ENCODE assay signal across 16 cellular contexts in the genomic region with DNA sequence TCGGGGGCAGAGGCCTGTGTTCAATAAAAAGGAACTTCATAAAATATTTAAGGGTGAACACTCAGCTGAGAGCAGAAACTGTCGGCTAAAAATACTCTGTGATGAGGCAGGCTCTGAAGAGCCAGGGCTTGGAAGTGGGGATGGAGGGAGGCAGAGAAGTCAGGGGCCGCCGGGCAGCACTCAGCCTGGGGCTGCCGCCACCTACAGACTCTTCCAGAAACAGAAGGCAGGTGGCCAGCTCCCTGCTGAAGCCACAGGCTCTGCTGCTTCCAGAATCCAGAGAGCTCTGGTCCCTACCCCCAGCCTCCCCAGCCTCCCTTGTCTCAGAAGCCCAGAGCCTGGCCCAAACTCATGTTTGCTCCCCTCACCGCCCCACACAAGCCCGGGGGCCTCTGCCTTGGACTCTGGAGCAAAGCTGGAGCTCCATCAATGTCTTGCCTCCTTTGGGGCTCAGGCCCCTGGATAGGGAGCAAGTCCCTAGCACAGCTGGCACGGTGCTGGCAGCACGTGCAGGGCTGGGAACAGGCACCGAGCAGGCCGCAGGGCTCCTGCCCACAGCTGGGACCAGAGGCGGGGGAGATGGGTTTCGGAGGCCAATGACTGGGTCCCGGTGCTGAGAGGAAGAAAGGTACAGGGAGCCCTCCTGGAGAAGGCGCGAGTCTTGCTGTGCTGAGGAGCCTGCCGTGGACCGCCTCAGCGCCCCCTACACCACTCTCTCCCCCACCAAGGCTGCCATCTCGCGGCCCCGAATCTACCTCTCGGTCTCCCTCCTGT. TPM values are rescaled to one million over a fixed set of nuclear protein-coding genes. Genes with fewer than 3 reads are reported as not detected.
DNase-seq lines count a peak whose midpoint lies in the region; ATAC-seq and TF ChIP-seq lines count a peak whose summit lies in the region.
"Had no signal": no experiment of that assay in that cellular context is flagged by ENCODE, and none has a peak within 500 bp of the region (broad histone marks: within the 10 kb centered on the region; RNA-seq: fewer than 3 reads in every experiment).

No MANE protein-coding gene starts in this region.

- H2AFZ ChIP-seq in trophoblast cell (ENCODE audit: insufficient read depth, low read length, poor library complexity), result no peak overlapping the region

- in situ Hi-C loops in Panc1 (cut with HindIII; ENCODE audit: low pct_unique_long_range_greater_than_20kb, low sequenced_read_pairs), result no loop called here
- in situ Hi-C loops in ACHN (cut with HindIII; ENCODE audit: low pct_ligation_motif_present, low pct_unique_long_range_greater_than_20kb, low sequenced_read_pairs), result no loop called here

- WGBS in trophoblast cell (ENCODE audit: extremely low coverage, insufficient coverage, insufficient read length), result no CpG with 5 or more reads among the region's 23 CpGs

- no peak overlapping the region for H3K4me3 Mint-ChIP-seq in glutamatergic neuron (ENCODE audit: unreplicated experiment)
- H3K4me3 Mint-ChIP-seq in effector memory CD8-positive, alpha-beta T cell, result no peak overlapping the region
- H3K4me3 Mint-ChIP-seq: HFFc6, naive B cell had no signal

- no peak overlapping the region for H2AK5ac ChIP-seq in trophoblast cell (ENCODE audit: low read length)

- POLR2A ChIA-PET in HEK293 (lab: Yijun Ruan, JAX), result interaction anchor here (0.6 kb wide), 1 partner anchor 660 kb away, joined by 4 read pairs; no protein-coding TSS in a partner anchor
- POLR2A ChIA-PET in Panc1 (lab: Charles Lee), result no interaction called here

- H3K4me2 ChIP-seq in trophoblast cell (ENCODE audit: low read length), result no peak overlapping the region

- H3K4me1 ChIP-seq in HEK293 (ENCODE audit: control insufficient read depth, insufficient read depth, low read length), result no peaks in the 10 kb centered on the region
- peaks cover 8% of the 10 kb centered on the region for H3K4me1 ChIP-seq in Panc1 (ENCODE audit: control insufficient read depth, insufficient read depth, low read length)
- H3K4me1 ChIP-seq in trophoblast cell (ENCODE audit: control insufficient read depth in 1 of 2, insufficient read depth in 2 of 2, low read length in 2 of 2), result peaks cover 0 to 4% of the 10 kb centered on the region in 2 experiments
- H3K4me1 ChIP-seq: esophagus muscularis mucosa had no signal

- 0 out of 2 replicates have a peak, but pooled peaks have one; percentile 12 for ATAC-seq in Panc1
- no peak for ATAC-seq in HG03039 (IDR thresholded peaks at IDR 0.05; ENCODE audit: unreplicated experiment)
- ATAC-seq in effector memory CD8-positive, alpha-beta T cell (replicated peaks), result no peak
- ATAC-seq: activated naive CD4-positive, alpha-beta T cell treated with anti-CD3 and anti-CD28 coated beads, Interleukin-2, amount 50 U/mL, for 72 hours had no signal

- no peak overlapping the region for H3K14ac ChIP-seq in trophoblast cell (ENCODE audit: low read length)

- peaks cover 4% of the 10 kb centered on the region for H3K9me3 Mint-ChIP-seq in glutamatergic neuron (ENCODE audit: unreplicated experiment)
- H3K9me3 Mint-ChIP-seq in effector memory CD8-positive, alpha-beta T cell, result no peaks in the 10 kb centered on the region
- H3K9me3 Mint-ChIP-seq: activated naive CD4-positive, alpha-beta T cell treated with anti-CD3 and anti-CD28 coated beads, Interleukin-2, amount 50 U/mL, for 72 hours; HFFc6; naive B cell had no signal

- H3K27ac ChIP-seq in HEK293 (ENCODE audit: extremely low read depth, low read depth, low read length) (no peak overlapping the region), Panc1 (ENCODE audit: low read length) (no peak overlapping the region), trophoblast cell (ENCODE audit: low read depth, low read length) (no peak overlapping the region)
- H3K27ac ChIP-seq: brain microvascular endothelial cell, esophagus muscularis mucosa, thoracic aorta had no signal

- DNase-seq in COLO668 (lab: John Stamatoyannopoulos, UW; ENCODE audit: unreplicated experiment) (peak; percentile 62), Panc1 (ENCODE audit: low read depth, low spot score) (no peak), glutamatergic neuron (peak; percentile 35), trophoblast cell (no peak), ACHN (no peak)
- no peak for DNase-seq in effector memory CD8-positive, alpha-beta T cell
- DNase-seq: brain microvascular endothelial cell, HFFc6, IMR-90, MV-4-11, naive B cell had no signal

- no peak overlapping the region for H3K9ac ChIP-seq in trophoblast cell (ENCODE audit: low read length)

- no peak overlapping the region for H3K27ac Mint-ChIP-seq in glutamatergic neuron (ENCODE audit: unreplicated experiment)
- no peak overlapping the region for H3K27ac Mint-ChIP-seq in effector memory CD8-positive, alpha-beta T cell
- H3K27ac Mint-ChIP-seq: activated naive CD4-positive, alpha-beta T cell treated with anti-CD3 and anti-CD28 coated beads, Interleukin-2, amount 50 U/mL, for 72 hours; HFFc6 had no signal

- H3K4me3 ChIP-seq in HEK293 (ENCODE audit: low read depth, low read length) (no peak overlapping the region), Panc1 (ENCODE audit: low read depth in 2 of 2, low read length in 2 of 2) (no peak overlapping the region), trophoblast cell (ENCODE audit: low read depth, low read length) (no peak overlapping the region)
- H3K4me3 ChIP-seq: esophagus muscularis mucosa, thoracic aorta had no signal

- H3K27me3 Mint-ChIP-seq in glutamatergic neuron (ENCODE audit: unreplicated experiment), result peaks cover 4% of the 10 kb centered on the region
- H3K27me3 Mint-ChIP-seq in effector memory CD8-positive, alpha-beta T cell, result no peaks in the 10 kb centered on the region
- H3K27me3 Mint-ChIP-seq: naive B cell had no signal

- H4K91ac ChIP-seq in trophoblast cell (ENCODE audit: low read depth, low read length), result no peak overlapping the region

- no peak overlapping the region for H4K12ac ChIP-seq in trophoblast cell (ENCODE audit: low read depth, low read length)

- no peaks in the 10 kb centered on the region for H3K79me2 ChIP-seq in trophoblast cell (ENCODE audit: control insufficient read depth, insufficient read depth, low read length, poor library complexity)

- H3K36me3 Mint-ChIP-seq in glutamatergic neuron (ENCODE audit: unreplicated experiment), result peaks cover 3% of the 10 kb centered on the region
- no peaks in the 10 kb centered on the region for H3K36me3 Mint-ChIP-seq in effector memory CD8-positive, alpha-beta T cell (ENCODE audit: insufficient read depth)
- H3K36me3 Mint-ChIP-seq: activated naive CD4-positive, alpha-beta T cell treated with anti-CD3 and anti-CD28 coated beads, Interleukin-2, amount 50 U/mL, for 72 hours; naive B cell had no signal

- H3K9me3 ChIP-seq in HEK293 (ENCODE audit: control insufficient read depth, insufficient read depth, low read depth, low read length), result no peaks in the 10 kb centered on the region
- H3K9me3 ChIP-seq in Panc1 (ENCODE audit: control insufficient read depth, insufficient read depth, low read depth, low read length), result no peaks in the 10 kb centered on the region
- no peaks in the 10 kb centered on the region for H3K9me3 ChIP-seq in trophoblast cell (ENCODE audit: insufficient read depth, low read depth, low read length)
- H3K9me3 ChIP-seq: esophagus muscularis mucosa, thoracic aorta had no signal

- BruUV-seq in Panc1 (replicated peaks; lab: Mats Ljungman, UMichigan), result no TSS peak

- H2BK5ac ChIP-seq in trophoblast cell (ENCODE audit: low read depth, low read length, poor library complexity), result no peak overlapping the region

- H3K79me1 ChIP-seq in trophoblast cell (ENCODE audit: low read length), result no peaks in the 10 kb centered on the region

- CTCF ChIA-PET in HEK293 (lab: Yijun Ruan, JAX), result interaction anchor here (0.7 kb wide), 1 partner anchor 24 kb away, joined by 3 read pairs; no protein-coding TSS in a partner anchor
- CTCF ChIA-PET in Panc1 (lab: Charles Lee), result interaction anchor here (0.6 to 1.4 kb wide), 2 partner anchors 111 to 117 kb away, joined by 4 to 6 read pairs; no protein-coding TSS in a partner anchor

- no peak overlapping the region for H3K4ac ChIP-seq in trophoblast cell (ENCODE audit: low read depth, low read length)

- no peak overlapping the region for H3K23ac ChIP-seq in trophoblast cell (ENCODE audit: low read length)

- H3K18ac ChIP-seq in trophoblast cell (ENCODE audit: low read length), result no peak overlapping the region

- no peaks in the 10 kb centered on the region for H3K27me3 ChIP-seq in Panc1 (ENCODE audit: control insufficient read depth, insufficient read depth, low read length)
- no peaks in the 10 kb centered on the region for H3K27me3 ChIP-seq in trophoblast cell (ENCODE audit: insufficient read depth, low read length)
- H3K27me3 ChIP-seq: brain microvascular endothelial cell, esophagus muscularis mucosa had no signal

- intact Hi-C loops in Panc1 (cut with micrococcal nuclease; ENCODE audit: unreplicated experiment), result no loop called here

- H3K4me1 Mint-ChIP-seq in glutamatergic neuron (ENCODE audit: low read depth, unreplicated experiment), result peaks cover 5% of the 10 kb centered on the region
- peaks cover 3 to 5% of the 10 kb centered on the region in 2 donors for H3K4me1 Mint-ChIP-seq in effector memory CD8-positive, alpha-beta T cell (ENCODE audit: low read depth in 2 of 2)

- no peak overlapping the region for H2BK120ac ChIP-seq in trophoblast cell (ENCODE audit: insufficient read depth, low read length, poor library complexity)

- no peak overlapping the region for H4K8ac ChIP-seq in trophoblast cell (ENCODE audit: low read depth, low read length)

- no peak overlapping the region for H2BK12ac ChIP-seq in trophoblast cell (ENCODE audit: low read length)

- H3K36me3 ChIP-seq in HEK293 (ENCODE audit: control insufficient read depth in 2 of 2, insufficient read depth in 1 of 2, low read length in 2 of 2) (peaks cover 0 to 15% of the 10 kb centered on the region in 2 experiments; a peak in 1 of 3 replicates), Panc1 (ENCODE audit: control insufficient read depth, insufficient read depth, low read length) (no peaks in the 10 kb centered on the region), trophoblast cell (ENCODE audit: control insufficient read depth in 1 of 2, insufficient read depth in 2 of 2, low read length in 2 of 2) (peaks cover 0 to 4% of the 10 kb centered on the region in 2 experiments)

- TF ChIP-seq CTCF in HEK293 (tag by site-specific recombination; IDR thresholded peaks at IDR 0.05), result no peak
- TF ChIP-seq CTCF in Panc1 (IDR thresholded peaks at IDR 0.05), result no peak; the same call in 1 of the 2 replicates
- TF ChIP-seq CTCF in glutamatergic neuron (IDR thresholded peaks at IDR 0.05; ENCODE audit: partially characterized antibody, unreplicated experiment), result no peak

TF ChIP-seq in HEK293, 187 proteins besides CTCF, POLR2A, EP300 and RAD21:
- TF ChIP-seq ZNF600 (tag by site-specific recombination; IDR thresholded peaks at IDR 0.05) (peak; percentile 50; the same call in 1 of the 2 replicates), ZSCAN23 (tag by site-specific recombination; IDR thresholded peaks at IDR 0.05) (no peak)

RNA-seq across cellular contexts. Expression of a gene that starts 8.2 kb away (rescaled TPM):
- total RNA-seq in Panc1 (2021; ENCODE audit: unreplicated experiment) (56.7 TPM), glutamatergic neuron (ENCODE audit: unreplicated experiment) (67.1 TPM)
- polyA plus RNA-seq in Panc1 (2012; ENCODE audit: insufficient read length), result 63.5 TPM
- polyA plus RNA-seq in trophoblast cell (2013), result 8.5 and 9.2 TPM in 2 replicates

RNA-seq across cellular contexts. Expression of a gene that starts 21.9 kb away (rescaled TPM):
- total RNA-seq in Panc1 (2021; ENCODE audit: unreplicated experiment), result 43.7 TPM
- 43.4 TPM for polyA plus RNA-seq in Panc1 (2012; ENCODE audit: insufficient read length)
- 30.6 TPM for total RNA-seq in glutamatergic neuron (ENCODE audit: unreplicated experiment)
- 22.5 and 22.6 TPM in 2 replicates for polyA plus RNA-seq in trophoblast cell (2013)

Comparison
In these comparisons a context has a peak if more than half of its experiments do, and no peak if none do; other contexts are left out.
1. DNase-seq: peak in COLO668 (single experiment) and glutamatergic neuron (single experiment); none in Panc1 (single experiment), trophoblast cell (0 of 2), ACHN (single experiment) and effector memory CD8-positive, alpha-beta T cell (0 of 3).